In genomic region chr11:72720806-72721205, GRCh38 we compare ENCODE assay signal across 8 cellular contexts.
DNase-seq lines count a peak whose midpoint lies in the region; ATAC-seq and TF ChIP-seq lines count a peak whose summit lies in the region.

No MANE protein-coding gene starts in this region.

- no peaks in the 10 kb centered on the region for H3K9me3 ChIP-seq in mucosa of rectum (ENCODE audit: control insufficient read depth in 2 of 2, low read length in 2 of 2)

- H3K4me3 ChIP-seq in choroid plexus epithelial cell (ENCODE audit: low read depth, low read length) (peak overlapping the region; percentile 62), mucosa of rectum (ENCODE audit: low read length in 2 of 2) (peak overlapping the region; percentile 91 to 97)

- peak overlapping the region; percentile 90 for H3K4me3 Mint-ChIP-seq in stimulated activated naive CD8-positive, alpha-beta T cell treated with anti-CD3 and anti-CD28 coated beads, Interleukin-15, Interleukin-2, amounts not matched to agents 100 ng/mL and 50 ng/mL, for 24 hours

- H3K9me3 Mint-ChIP-seq in stimulated activated naive CD8-positive, alpha-beta T cell treated with anti-CD3 and anti-CD28 coated beads, Interleukin-15, Interleukin-2, amounts not matched to agents 100 ng/mL and 50 ng/mL, for 24 hours, result no peaks in the 10 kb centered on the region

- TF ChIP-seq CTCF in choroid plexus epithelial cell (conservative IDR thresholded peaks at IDR 0.05; ENCODE audit: low read depth, low read length), result no peak

- DNase-seq in stimulated activated naive CD8-positive, alpha-beta T cell treated with anti-CD3 and anti-CD28 coated beads, Interleukin-15, Interleukin-2, amounts not matched to agents 100 U/mL and 50 U/mL, for 24 hours, result no peak
- DNase-seq in choroid plexus epithelial cell (ENCODE audit: low read depth), result no peak
- DNase-seq in NCI-H1417 treated with DMSO at 0.1 percent for 48 hours (lab: John Stamatoyannopoulos, UW), result no peak
- no peak for DNase-seq in NCI-H2171 treated with DMSO at 0.1 percent for 48 hours (lab: John Stamatoyannopoulos, UW)
- no peak for DNase-seq in GF-D8 (lab: John Stamatoyannopoulos, UW)
- no peak for DNase-seq in stimulated activated CD4-positive, alpha-beta T cell treated with anti-CD3 and anti-CD28 coated beads, Interleukin-2, amount 100 ng/mL, for 24 hours

- H3K27ac Mint-ChIP-seq in stimulated activated naive CD8-positive, alpha-beta T cell treated with anti-CD3 and anti-CD28 coated beads, Interleukin-15, Interleukin-2, amounts not matched to agents 100 ng/mL and 50 ng/mL, for 24 hours, result peak overlapping the region; percentile 87

- peaks cover 74% of the 10 kb centered on the region for H3K4me1 Mint-ChIP-seq in stimulated activated naive CD8-positive, alpha-beta T cell treated with anti-CD3 and anti-CD28 coated beads, Interleukin-15, Interleukin-2, amounts not matched to agents 100 ng/mL and 50 ng/mL, for 24 hours (ENCODE audit: low read depth)

- H3K4me1 ChIP-seq in mucosa of rectum (ENCODE audit: control insufficient read depth in 2 of 2, insufficient read depth in 2 of 2, low read length in 2 of 2), result peaks cover 28 to 35% of the 10 kb centered on the region in 2 donors

- peak overlapping the region; percentile 89 to 91 for H3K9ac ChIP-seq in mucosa of rectum (ENCODE audit: low read depth in 1 of 2, low read length in 2 of 2)

- no peaks in the 10 kb centered on the region for H3K27me3 Mint-ChIP-seq in stimulated activated naive CD8-positive, alpha-beta T cell treated with anti-CD3 and anti-CD28 coated beads, Interleukin-15, Interleukin-2, amounts not matched to agents 100 ng/mL and 50 ng/mL, for 24 hours

- no peak for ATAC-seq in stimulated activated naive CD8-positive, alpha-beta T cell treated with anti-CD3 and anti-CD28 coated beads, Interleukin-15, Interleukin-2, amounts not matched to agents 100 U/mL and 50 U/mL, for 24 hours

- H3K36me3 Mint-ChIP-seq in stimulated activated naive CD8-positive, alpha-beta T cell treated with anti-CD3 and anti-CD28 coated beads, Interleukin-15, Interleukin-2, amounts not matched to agents 100 ng/mL and 50 ng/mL, for 24 hours (ENCODE audit: low read depth), result peaks cover 8% of the 10 kb centered on the region

- peak overlapping the region; percentile 86 to 95 for H3K27ac ChIP-seq in mucosa of rectum (ENCODE audit: low read depth in 2 of 2, low read length in 2 of 2)

- H3K36me3 ChIP-seq in mucosa of rectum (ENCODE audit: control insufficient read depth in 2 of 2, insufficient read depth in 2 of 2, low read length in 2 of 2), result peaks cover 6 to 25% of the 10 kb centered on the region in 2 donors

- H3K27me3 ChIP-seq in mucosa of rectum (ENCODE audit: control insufficient read depth in 2 of 2, insufficient read depth in 2 of 2, low read length in 2 of 2), result no peaks in the 10 kb centered on the region
